Comparison of ENCODE assay signal across 18 cellular contexts in the genomic region with DNA sequence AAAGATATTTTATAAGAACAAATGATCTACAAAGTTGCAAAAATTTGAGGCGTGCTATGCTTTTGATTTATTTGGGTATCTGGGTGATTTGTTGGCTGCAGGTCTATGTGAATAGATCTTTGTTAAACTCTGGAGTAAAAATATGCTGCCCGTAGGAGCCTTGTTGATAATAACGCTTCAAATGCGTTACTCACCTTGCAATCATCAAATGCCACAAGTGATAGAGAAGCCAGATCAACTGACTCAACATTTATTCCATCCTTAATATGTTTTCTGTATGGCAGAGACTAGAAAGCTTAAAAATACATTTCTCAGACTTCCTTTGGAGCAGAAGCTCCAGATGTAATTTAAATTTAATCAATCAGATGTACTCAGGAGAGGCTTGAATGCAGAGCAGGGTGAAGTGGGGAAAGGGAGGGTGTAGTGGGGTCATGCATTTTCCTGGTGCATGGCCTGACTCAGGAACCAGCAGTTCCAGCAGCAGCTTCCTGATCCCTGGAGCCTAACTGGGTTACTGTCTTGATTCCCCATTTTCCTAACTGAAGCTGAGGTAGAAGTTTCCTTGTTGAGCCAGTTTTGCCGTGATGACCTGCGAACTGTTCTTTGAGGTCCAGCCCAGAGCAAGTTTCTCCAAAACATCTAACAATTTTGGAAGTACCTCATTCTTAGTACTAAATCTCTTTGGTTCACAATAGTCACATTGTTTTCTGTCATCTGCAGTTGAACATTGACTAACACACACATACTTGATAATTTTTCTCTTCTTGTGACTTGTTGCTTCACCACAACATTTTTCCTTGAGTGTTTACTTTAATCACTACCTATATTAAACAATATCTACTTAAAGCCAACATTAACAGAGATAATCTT.
A peak's percentile ranks its signal among the peaks of the same experiment; 100 is the strongest.
DNase-seq lines count a peak whose midpoint lies in the region; ATAC-seq and TF ChIP-seq lines count a peak whose summit lies in the region.
"Had no signal": no experiment of that assay in that cellular context is flagged by ENCODE, and none has a peak within 500 bp of the region (broad histone marks: within the 10 kb centered on the region; RNA-seq: fewer than 3 reads in every experiment).

No MANE protein-coding gene starts in this region.

- H3K4me1 ChIP-seq in CD8-positive, alpha-beta memory T cell (ENCODE audit: insufficient read depth, low read length), result no peaks in the 10 kb centered on the region
- H3K4me1 ChIP-seq: heart left ventricle, left ventricle myocardium inferior, prostate gland, thyroid gland had no signal

- H3K4me3 ChIP-seq in fibroblast of the aortic adventitia (ENCODE audit: low read depth, low read length), result no peak overlapping the region
- H3K4me3 ChIP-seq in CD8-positive, alpha-beta memory T cell (ENCODE audit: low read length), result no peak overlapping the region
- H3K4me3 ChIP-seq: heart left ventricle, K562, left ventricle myocardium inferior, prostate gland, thyroid gland had no signal

- H3K9me3 ChIP-seq in CD8-positive, alpha-beta memory T cell (ENCODE audit: low read length), result no peaks in the 10 kb centered on the region
- H3K9me3 ChIP-seq: left ventricle myocardium inferior, prostate gland, thyroid gland had no signal

- H3K4me3 Mint-ChIP-seq in CD8-positive, alpha-beta memory T cell, result no peak overlapping the region
- H3K4me3 Mint-ChIP-seq: activated naive CD4-positive, alpha-beta T cell treated with anti-CD3 and anti-CD28 coated beads, Interleukin-2, amount 10 ng/mL, durations not matched to agents 7 days and 5 days; CD4-positive, alpha-beta memory T cell had no signal

- H3K27ac ChIP-seq in RWPE1, result no peak overlapping the region
- no peak overlapping the region for H3K27ac ChIP-seq in CD8-positive, alpha-beta memory T cell (ENCODE audit: low read depth, low read length)
- H3K27ac ChIP-seq: heart left ventricle, left ventricle myocardium inferior, prostate gland, thyroid gland had no signal

- H3K27ac Mint-ChIP-seq in CD8-positive, alpha-beta memory T cell, result no peak overlapping the region
- H3K27ac Mint-ChIP-seq: activated naive CD4-positive, alpha-beta T cell treated with anti-CD3 and anti-CD28 coated beads, Interleukin-2, amount 10 ng/mL, durations not matched to agents 7 days and 5 days; CD4-positive, alpha-beta memory T cell had no signal

- CTCF ChIA-PET in RWPE1 (lab: Yijun Ruan, JAX), result no interaction called here
- CTCF ChIA-PET in CD8-positive, alpha-beta memory T cell (lab: Charles Lee), result no interaction called here

- ATAC-seq in HG02938 (IDR thresholded peaks at IDR 0.05; ENCODE audit: unreplicated experiment) (no peak), HG03565 (IDR thresholded peaks at IDR 0.05; ENCODE audit: unreplicated experiment) (no peak)
- ATAC-seq: activated CD4-positive, CD25-positive, alpha-beta regulatory T cell treated with anti-CD3 and anti-CD28 coated beads, Interleukin-2, amount 50 U/mL, for 24 hours; heart left ventricle; K562 had no signal

- H3K4me1 Mint-ChIP-seq in CD8-positive, alpha-beta memory T cell, result no peaks in the 10 kb centered on the region
- H3K4me1 Mint-ChIP-seq: activated naive CD4-positive, alpha-beta T cell treated with anti-CD3 and anti-CD28 coated beads, Interleukin-2, amount 10 ng/mL, durations not matched to agents 7 days and 5 days; CD4-positive, alpha-beta memory T cell had no signal

- DNase-seq in HCEC 1CT, result peak; percentile 81
- peak; percentile 31 for DNase-seq in RWPE1 (ENCODE audit: low spot score)
- peak; percentile 35 for DNase-seq in fibroblast of the aortic adventitia (ENCODE audit: low read depth)
- DNase-seq in CD8-positive, alpha-beta memory T cell, result no peak
- DNase-seq in hypothalamus (lab: John Stamatoyannopoulos, UW), result no peak
- DNase-seq: activated naive CD4-positive, alpha-beta T cell treated with anti-CD3 and anti-CD28 coated beads, Interleukin-2, amount 10 ng/mL, durations not matched to agents 7 days and 5 days; CD4-positive, alpha-beta memory T cell; cerebellar nuclear complex; GF-D8; heart left ventricle; left ventricle myocardium inferior; NCI-H1436 treated with DMSO at 0.1 percent for 48 hours; thyroid gland had no signal

- peaks cover under 1 to 2% of the 10 kb centered on the region in 2 donors for H3K27me3 Mint-ChIP-seq in CD8-positive, alpha-beta memory T cell
- H3K27me3 Mint-ChIP-seq: activated naive CD4-positive, alpha-beta T cell treated with anti-CD3 and anti-CD28 coated beads, Interleukin-2, amount 10 ng/mL, durations not matched to agents 7 days and 5 days; CD4-positive, alpha-beta memory T cell had no signal

- POLR2A ChIA-PET in RWPE1 (lab: Yijun Ruan, JAX; ENCODE audit: low non-redundant PET), result no interaction called here
- POLR2A ChIA-PET in CD8-positive, alpha-beta memory T cell (lab: Charles Lee), result no interaction called here

- H3K27me3 ChIP-seq in CD8-positive, alpha-beta memory T cell (ENCODE audit: insufficient read depth, low read length, poor library complexity, severe bottlenecking), result no peaks in the 10 kb centered on the region
- H3K27me3 ChIP-seq: heart left ventricle, thyroid gland had no signal

- no peaks in the 10 kb centered on the region for H3K36me3 ChIP-seq in CD8-positive, alpha-beta memory T cell (ENCODE audit: insufficient read depth, low read length)
- H3K36me3 ChIP-seq: heart left ventricle, left ventricle myocardium inferior, prostate gland, thyroid gland had no signal

- no peaks in the 10 kb centered on the region for H3K9me3 Mint-ChIP-seq in CD8-positive, alpha-beta memory T cell
- H3K9me3 Mint-ChIP-seq: activated naive CD4-positive, alpha-beta T cell treated with anti-CD3 and anti-CD28 coated beads, Interleukin-2, amount 10 ng/mL, durations not matched to agents 7 days and 5 days had no signal

- no peaks in the 10 kb centered on the region for H3K36me3 Mint-ChIP-seq in CD8-positive, alpha-beta memory T cell
- H3K36me3 Mint-ChIP-seq: activated naive CD4-positive, alpha-beta T cell treated with anti-CD3 and anti-CD28 coated beads, Interleukin-2, amount 10 ng/mL, durations not matched to agents 7 days and 5 days; CD4-positive, alpha-beta memory T cell had no signal

- TF ChIP-seq CTCF in RWPE1 (conservative IDR thresholded peaks at IDR 0.05; ENCODE audit: low read depth) (no peak), fibroblast of the aortic adventitia (IDR thresholded peaks at IDR 0.05; ENCODE audit: insufficient read depth, low read length) (no peak)

Comparison
In these comparisons a context has a peak if more than half of its experiments do, and no peak if none do; other contexts are left out.
1. DNase-seq: peak in HCEC 1CT (single experiment), RWPE1 (single experiment) and fibroblast of the aortic adventitia (single experiment); none in CD8-positive, alpha-beta memory T cell (0 of 5) and hypothalamus (0 of 51).